Comparison of ENCODE assay signal across 8 cellular contexts in the genomic region with DNA sequence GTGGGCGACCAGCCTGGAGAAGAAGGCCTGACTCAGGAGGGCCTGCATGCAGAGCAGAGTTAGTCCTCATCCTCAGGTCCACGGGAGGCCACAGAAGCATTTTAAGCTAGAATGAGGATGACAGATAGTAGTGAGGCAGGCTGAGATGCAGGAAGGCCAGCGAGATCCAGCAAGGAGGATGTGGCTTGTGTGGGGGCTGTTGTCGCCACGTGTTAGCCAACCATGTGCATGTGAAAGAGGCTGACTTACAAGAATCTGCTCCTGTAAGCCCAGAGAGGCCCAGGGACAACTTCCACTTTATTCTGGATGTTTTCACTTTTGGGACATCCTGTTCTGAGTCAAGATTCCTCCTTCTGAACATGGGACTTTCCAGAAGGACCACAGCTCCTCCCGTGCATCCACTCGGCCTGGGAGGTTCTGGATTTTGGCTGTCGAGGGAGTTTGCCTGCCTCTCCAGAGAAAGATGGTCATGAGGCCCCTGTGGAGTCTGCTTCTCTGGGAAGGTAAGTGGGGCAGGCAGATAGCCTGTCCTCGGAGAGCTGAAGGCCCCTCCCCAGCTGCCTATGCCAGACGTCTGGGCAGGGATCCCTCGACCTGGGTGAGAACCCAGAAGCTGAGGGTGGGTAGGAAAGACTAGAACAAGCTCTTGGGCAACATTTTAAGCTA. TPM values are rescaled to one million over a fixed set of nuclear protein-coding genes. Genes with fewer than 3 reads are reported as not detected.
DNase-seq lines count a peak whose midpoint lies in the region; ATAC-seq and TF ChIP-seq lines count a peak whose summit lies in the region.

A gene (plus strand): TSS at position 438 of the 666 bp plus-strand sequence. CDS start 26 bp downstream, at position 464.

- H3K36me3 ChIP-seq in left ventricle myocardium inferior (no peaks in the 10 kb centered on the region), SJCRH30 (no peaks in the 10 kb centered on the region)

- no peak for TF ChIP-seq CTCF in left ventricle myocardium inferior (IDR thresholded peaks at IDR 0.05; ENCODE audit: borderline replicate concordance)

- peak; percentile 43 for ATAC-seq in HG02884 (IDR thresholded peaks at IDR 0.05; ENCODE audit: unreplicated experiment)

- H3K36me3 Mint-ChIP-seq in activated CD4-positive, alpha-beta memory T cell treated with anti-CD3 and anti-CD28 coated beads for 36 hours, result peaks cover 6% of the 10 kb centered on the region

- H3K27me3 ChIP-seq in left ventricle myocardium inferior (ENCODE audit: low read depth) (peaks cover 28% of the 10 kb centered on the region), SJCRH30 (peaks cover 9% of the 10 kb centered on the region; the same call in 1 of the 2 replicates)

- peaks cover 5% of the 10 kb centered on the region for H3K9me3 Mint-ChIP-seq in activated CD4-positive, alpha-beta memory T cell treated with anti-CD3 and anti-CD28 coated beads for 36 hours

- peak within 1 kb of the TSS; percentile 19 for H3K4me3 ChIP-seq in left ventricle myocardium inferior
- H3K4me3 ChIP-seq in SJCRH30, result no peak within 1 kb of the TSS

- H3K9me3 ChIP-seq in left ventricle myocardium inferior (replicated peaks) (no peaks in the 10 kb centered on the region), SJCRH30 (replicated peaks) (no peaks in the 10 kb centered on the region)

- peaks cover 8% of the 10 kb centered on the region for H3K4me1 ChIP-seq in left ventricle myocardium inferior
- no peaks in the 10 kb centered on the region for H3K4me1 ChIP-seq in SJCRH30

- H3K4me1 Mint-ChIP-seq in activated CD4-positive, alpha-beta memory T cell treated with anti-CD3 and anti-CD28 coated beads for 36 hours (ENCODE audit: low read depth), result peaks cover 42% of the 10 kb centered on the region

- DNase-seq in activated CD4-positive, alpha-beta memory T cell treated with anti-CD3 and anti-CD28 coated beads for 36 hours, result peak; percentile 83
- DNase-seq in left ventricle myocardium inferior (peak; percentile 36), superior temporal gyrus (ENCODE audit: extremely low spot score) (no peak), DMS79 (lab: John Stamatoyannopoulos, UW) (no peak), NCI-H1417 treated with DMSO at 0.1 percent for 48 hours (lab: John Stamatoyannopoulos, UW) (no peak), SJCRH30 (no peak)
- peak; percentile 45 to 46 for DNase-seq in stimulated activated CD8-positive, alpha-beta memory T cell treated with anti-CD3 and anti-CD28 coated beads, Interleukin-15, amount 100 ng/mL, for 4 hours (ENCODE audit: low read depth in 2 of 2)

- H3K27ac ChIP-seq in left ventricle myocardium inferior (replicated peaks) (peak within 1 kb of the TSS; percentile 4), SJCRH30 (no peak within 1 kb of the TSS)

- H3K4me3 Mint-ChIP-seq in activated CD4-positive, alpha-beta memory T cell treated with anti-CD3 and anti-CD28 coated beads for 36 hours, result no peak within 1 kb of the TSS

- peak within 1 kb of the TSS; percentile 13 for H3K27ac Mint-ChIP-seq in activated CD4-positive, alpha-beta memory T cell treated with anti-CD3 and anti-CD28 coated beads for 36 hours

- intact Hi-C loops in activated CD4-positive, alpha-beta memory T cell treated with anti-CD3 and anti-CD28 coated beads for 36 hours (cut with micrococcal nuclease), result loop anchor here (2.0 kb wide), 1 partner anchor 28 kb away; no protein-coding TSS in a partner anchor
- intact Hi-C loops in left ventricle myocardium inferior (cut with micrococcal nuclease), result no loop called here

- POLR2A ChIA-PET in activated CD4-positive, alpha-beta memory T cell treated with anti-CD3 and anti-CD28 coated beads for 36 hours (lab: Charles Lee), result no interaction called here

- CTCF ChIA-PET in activated CD4-positive, alpha-beta memory T cell treated with anti-CD3 and anti-CD28 coated beads for 36 hours (lab: Charles Lee), result interaction anchor here (1.1 kb wide), 1 partner anchor 66 kb away, joined by 3 read pairs; no protein-coding TSS in a partner anchor

- H3K27me3 Mint-ChIP-seq in activated CD4-positive, alpha-beta memory T cell treated with anti-CD3 and anti-CD28 coated beads for 36 hours, result no peaks in the 10 kb centered on the region

RNA-seq across cellular contexts. Expression of the gene that starts here (rescaled TPM):
- under 1 TPM; 0.53 to 0.55 TPM for total RNA-seq in activated CD4-positive, alpha-beta memory T cell treated with anti-CD3 and anti-CD28 coated beads for 36 hours
- total RNA-seq in left ventricle myocardium inferior, result 1.7 TPM
- 0.05 TPM in 1 of 2 replicates, not detected in the other for total RNA-seq in SJCRH30 (2014; rRNA removed; shearing (Covaris generic))

Comparison
In these comparisons a context has a peak if more than half of its experiments do, and no peak if none do; other contexts are left out.
1. Peak in DNase-seq in activated CD4-positive, alpha-beta memory T cell treated with anti-CD3 and anti-CD28 coated beads for 36 hours; RNA of the gene not detected or under 1 TPM.
2. DNase-seq: peak in left ventricle myocardium inferior (single experiment) and stimulated activated CD8-positive, alpha-beta memory T cell treated with anti-CD3 and anti-CD28 coated beads, Interleukin-15, amount 100 ng/mL, for 4 hours (2 of 2); none in superior temporal gyrus (single experiment), DMS79 (single experiment), NCI-H1417 treated with DMSO at 0.1 percent for 48 hours (single experiment) and SJCRH30 (0 of 2).